Comparison of ENCODE assay signal across 8 cellular contexts in the genomic region with DNA sequence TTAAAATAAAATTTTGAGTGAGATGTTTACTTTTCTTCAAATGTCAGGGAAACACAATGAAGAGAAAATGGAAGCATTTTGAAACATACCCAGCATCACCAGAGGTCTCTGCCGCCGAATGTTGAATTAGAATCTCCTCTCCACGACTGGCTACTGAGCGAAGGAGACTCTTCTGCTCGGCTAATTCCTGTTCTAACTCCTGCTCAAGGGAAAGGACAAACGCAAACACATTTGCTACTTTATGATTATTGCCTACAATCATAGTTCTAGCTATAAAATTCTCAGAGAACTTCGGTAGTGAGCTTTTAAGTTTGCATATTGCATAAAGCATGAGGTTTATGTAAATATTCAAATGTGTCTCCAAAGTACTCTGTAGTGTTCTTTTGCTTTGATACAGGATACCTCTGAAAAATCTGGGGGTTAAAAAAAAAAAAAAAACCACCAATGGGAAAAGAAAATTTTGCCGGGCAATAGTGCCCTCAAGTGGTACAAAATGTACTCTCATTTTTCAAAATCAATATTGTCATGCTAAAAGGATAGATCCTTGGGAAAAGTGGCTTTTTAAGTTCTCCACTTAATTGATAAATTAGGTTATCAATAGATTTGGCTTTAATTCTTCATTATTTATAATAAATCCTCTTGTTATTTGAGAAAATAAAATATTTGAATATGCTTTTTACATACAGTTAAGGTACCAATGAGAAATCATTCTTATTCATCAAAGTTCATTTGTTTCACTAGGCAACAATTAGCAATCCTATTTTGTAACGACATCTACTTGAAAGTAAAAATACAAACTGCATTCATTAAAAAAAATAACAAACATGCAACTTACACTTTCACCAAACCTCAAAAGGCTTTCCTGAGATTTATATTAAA.
DNase-seq lines count a peak whose midpoint lies in the region; ATAC-seq and TF ChIP-seq lines count a peak whose summit lies in the region.

No MANE protein-coding gene starts in this region.

- H3K4me2 ChIP-seq in Karpas-422 (ENCODE audit: low read depth, low read length, poor library complexity, severe bottlenecking) = no peak overlapping the region

- H3K27me3 ChIP-seq in Karpas-422 (ENCODE audit: low read length) (no peaks in the 10 kb centered on the region), uterus (no peaks in the 10 kb centered on the region)

- no peaks in the 10 kb centered on the region for H4K20me1 ChIP-seq in Karpas-422 (ENCODE audit: insufficient read depth, low read depth, low read length)

- H3K4me3 ChIP-seq in Karpas-422 (ENCODE audit: low read length) (no peak overlapping the region), uterus (peak overlapping the region; percentile 9 to 15)

- H3K36me3 ChIP-seq in Karpas-422 (ENCODE audit: insufficient read depth, low read length) (peaks cover 49% of the 10 kb centered on the region), uterus (no peaks in the 10 kb centered on the region)

- no peaks in the 10 kb centered on the region for H3K79me2 ChIP-seq in Karpas-422 (ENCODE audit: low read length)

- H3K9me2 ChIP-seq in Karpas-422 (replicated peaks; ENCODE audit: insufficient read depth, low read length) = no peaks in the 10 kb centered on the region

- no peak overlapping the region for H3K9ac ChIP-seq in Karpas-422 (ENCODE audit: low read length)

- no peak for ATAC-seq in GM19467 (IDR thresholded peaks at IDR 0.05; ENCODE audit: unreplicated experiment)

- peaks cover 23% of the 10 kb centered on the region for H3K4me1 ChIP-seq in Karpas-422 (ENCODE audit: low read length)
- H3K4me1 ChIP-seq in uterus = peaks cover 9 to 13% of the 10 kb centered on the region in 2 donors

- no peak overlapping the region for H2AFZ ChIP-seq in Karpas-422 (ENCODE audit: low read length)

- H3K27ac ChIP-seq in Karpas-422 (ENCODE audit: low read length) (peak overlapping the region; percentile 37; the same call in 1 of the 2 replicates), uterus (peak overlapping the region; percentile 83 to 85)

- intact Hi-C loops in uterus (cut with DNase I; ENCODE audit: low total_unique reads) = no loop called here

- no peaks in the 10 kb centered on the region for H3K9me3 ChIP-seq in Karpas-422 (ENCODE audit: low read length)
- H3K9me3 ChIP-seq in uterus = no peaks in the 10 kb centered on the region

- no peak for TF ChIP-seq POLR2A in uterus (IDR thresholded peaks at IDR 0.05)

- peak; percentile 43 to 59 (median 56) for TF ChIP-seq CTCF in uterus (IDR thresholded peaks at IDR 0.05)

- DNase-seq in NCI-H748 (lab: John Stamatoyannopoulos, UW; ENCODE audit: unreplicated experiment) (peak; percentile 39), NCI-H748 treated with DMSO at 0.1 percent for 48 hours (lab: John Stamatoyannopoulos, UW) (no peak), Karpas-422 (peak; percentile 79), iris pigment epithelial cell (ENCODE audit: low read depth) (peak; percentile 14), uterus (peak in 1 of 2 donors; percentile 42), MV-4-11 (lab: John Stamatoyannopoulos, UW) (no peak)
- DNase-seq in activated CD4-positive, alpha-beta T cell treated with anti-CD3 and anti-CD28 coated beads, Interleukin-2, amount 50 U/mL, for 1 hour = peak; percentile 7

Comparison
In these comparisons a context has a peak if more than half of its experiments do, and no peak if none do; other contexts are left out.
1. DNase-seq: peak in NCI-H748 (single experiment), Karpas-422 (single experiment), activated CD4-positive, alpha-beta T cell treated with anti-CD3 and anti-CD28 coated beads, Interleukin-2, amount 50 U/mL, for 1 hour (single experiment) and iris pigment epithelial cell (single experiment); none in NCI-H748 treated with DMSO at 0.1 percent for 48 hours (single experiment) and MV-4-11 (single experiment).